Comparison of ENCODE assay signal across 8 cellular contexts in genomic region chr7:44044315-44045225, GRCh38. TPM values are rescaled to one million over a fixed set of nuclear protein-coding genes. Genes with fewer than 3 reads are reported as not detected.
A peak's percentile ranks its signal among the peaks of the same experiment; 100 is the strongest.
DNase-seq lines count a peak whose midpoint lies in the region; ATAC-seq and TF ChIP-seq lines count a peak whose summit lies in the region.

Gene DBNL, plus strand, starts transcription at chr7:44044702. Its CDS starts 36 bp downstream, at chr7:44044738.

- H3K27me3 ChIP-seq in OCI-LY1 (ENCODE audit: insufficient read depth, low read length): no peaks in the 10 kb centered on the region

- H3K9me3 ChIP-seq in OCI-LY1 (ENCODE audit: low read length) (no peaks in the 10 kb centered on the region), mucosa of descending colon (no peaks in the 10 kb centered on the region)

- H3K4me3 ChIP-seq in OCI-LY1 (ENCODE audit: low read depth, low read length, poor library complexity, severe bottlenecking) (peak within 1 kb of the TSS; percentile 89), mucosa of descending colon (peak within 1 kb of the TSS; percentile 97)

- peaks cover 38% of the 10 kb centered on the region for H3K79me2 ChIP-seq in OCI-LY1 (ENCODE audit: insufficient read depth, low read length)

- intact Hi-C loops in mucosa of descending colon (cut with DNase I, micrococcal nuclease): no loop called here

- H2AFZ ChIP-seq in OCI-LY1 (ENCODE audit: low read length): no peak within 1 kb of the TSS

- peak within 1 kb of the TSS; percentile 92 for H3K4me2 ChIP-seq in OCI-LY1 (ENCODE audit: low read length)

- H3K9me2 ChIP-seq in OCI-LY1 (ENCODE audit: low read depth, low read length): no peaks in the 10 kb centered on the region

- DNase-seq in COR-L47 (lab: John Stamatoyannopoulos, UW) (peak; percentile 88), GM20000 (ENCODE audit: low spot score) (peak; percentile 94), HT1080 (ENCODE audit: low read depth) (peak; percentile 90), activated T-cell treated with anti-CD3 and anti-CD28 coated beads for 24 hours (ENCODE audit: low read depth) (peak; percentile 90), epidermal melanocyte (ENCODE audit: insufficient read length, low spot score) (peak; percentile 93), mucosa of descending colon (peak; percentile 97 to 98 (median 98))
- DNase-seq in stimulated activated CD8-positive, alpha-beta memory T cell treated with anti-CD3 and anti-CD28 coated beads, Interleukin-4, amount 100 ng/mL, for 1 hour (ENCODE audit: low read depth in 2 of 2, low spot score in 1 of 2): peak; percentile 77 to 84

- H3K36me3 ChIP-seq in OCI-LY1 (ENCODE audit: insufficient read depth, low read length) (peaks cover 18% of the 10 kb centered on the region), mucosa of descending colon (ENCODE audit: low read depth) (no peaks in the 10 kb centered on the region)

- H4K20me1 ChIP-seq in OCI-LY1 (ENCODE audit: insufficient read depth, low read length): no peaks in the 10 kb centered on the region

- no peak for TF ChIP-seq CTCF in GM20000 (IDR thresholded peaks at IDR 0.05; ENCODE audit: extremely low read depth, missing control alignments)
- no peak for TF ChIP-seq CTCF in OCI-LY1 (IDR thresholded peaks at IDR 0.05; ENCODE audit: low read length)
- TF ChIP-seq CTCF in mucosa of descending colon (IDR thresholded peaks at IDR 0.05): no peak

- H3K4me1 ChIP-seq in OCI-LY1 (ENCODE audit: insufficient read depth, low read length, severe bottlenecking): peaks cover 38% of the 10 kb centered on the region
- H3K4me1 ChIP-seq in mucosa of descending colon (ENCODE audit: low read depth): peaks cover 26% of the 10 kb centered on the region

- peak; percentile 91 for ATAC-seq in mucosa of descending colon

- peak within 1 kb of the TSS; percentile 85 for H3K27ac ChIP-seq in OCI-LY1 (ENCODE audit: low read depth, low read length, poor library complexity, severe bottlenecking)

- H3F3A ChIP-seq in OCI-LY1 (ENCODE audit: insufficient read depth, low read length): peaks cover 6% of the 10 kb centered on the region

- peak within 1 kb of the TSS; percentile 93 for H3K9ac ChIP-seq in OCI-LY1 (ENCODE audit: low read length)

RNA-seq across cellular contexts. Expression of gene DBNL, which starts in this region (rescaled TPM):
- 154 and 156 TPM in 2 replicates for total RNA-seq in HT1080 (2014; rRNA removed; shearing (Covaris generic))
- polyA plus RNA-seq in HT1080 (2015; cell fraction: cytosol; rRNA removed): 98.9 and 121 TPM in 2 replicates
- polyA plus RNA-seq in HT1080 (2015; cell fraction: nucleus; rRNA removed): 139 and 147 TPM in 2 replicates
- total RNA-seq in mucosa of descending colon: 10 to 100 TPM; 84.2 to 91.2 (median 89.8) TPM

Comparison
In these comparisons a context has a peak if more than half of its experiments do, and no peak if none do; other contexts are left out.
1. Peak in every context shown above with its lines: DNase-seq, ATAC-seq, H3K4me3 ChIP-seq and H3K27ac ChIP-seq.